Comparison of ENCODE assay signal across 28 cellular contexts in the genomic region with DNA sequence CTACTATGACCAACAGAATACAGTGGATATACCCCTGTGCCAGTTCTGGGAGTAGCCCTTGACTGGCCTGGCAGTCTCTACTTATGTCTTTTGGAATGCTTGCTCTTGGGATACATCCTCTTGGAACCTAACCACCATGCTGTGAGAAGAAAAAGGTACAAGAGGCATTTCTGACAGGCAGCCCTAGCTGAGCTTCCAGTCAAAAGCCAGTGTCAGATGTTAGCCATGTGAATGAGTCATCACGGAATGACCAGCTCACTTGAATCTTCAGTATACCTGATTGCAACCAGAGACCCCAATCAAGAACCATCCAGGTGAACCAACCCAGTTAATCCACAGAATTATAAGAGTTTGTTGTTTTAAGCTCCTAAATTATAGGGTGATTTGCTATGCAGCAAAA. TPM values are rescaled to one million over a fixed set of nuclear protein-coding genes. Genes with fewer than 3 reads are reported as not detected.
"Had no signal": no experiment of that assay in that cellular context is flagged by ENCODE, and none has a peak within 500 bp of the region (broad histone marks: within the 10 kb centered on the region; RNA-seq: fewer than 3 reads in every experiment).

No MANE protein-coding gene starts in this region.

- H3K27me3 ChIP-seq: brain microvascular endothelial cell, dorsolateral prefrontal cortex, esophagus muscularis mucosa, foreskin keratinocyte, gastrocnemius medialis had no signal

- DNase-seq: activated CD4-positive, alpha-beta T cell treated with anti-CD3 and anti-CD28 coated beads for 36 hours; activated CD4-positive, alpha-beta T cell treated with anti-CD3 and anti-CD28 coated beads, Interleukin-2, amount 10 ng/mL, durations not matched to agents 7 days and 5 days; activated CD4-positive, alpha-beta T cell treated with anti-CD3 and anti-CD28 coated beads, Interleukin-2, amount 50 U/mL, for 48 hours; activated CD4-positive, CD25-positive, alpha-beta regulatory T cell; activated CD4-positive, CD25-positive, alpha-beta regulatory T cell treated with anti-CD3 and anti-CD28 coated beads, Interleukin-2, amount 50 U/mL, for 72 hours; activated CD8-positive, alpha-beta memory T cell treated with anti-CD3 and anti-CD28 coated beads for 24 hours; activated CD8-positive, alpha-beta T cell treated with anti-CD3 and anti-CD28 coated beads for 36 hours; activated effector memory CD4-positive, alpha-beta T cell treated with Interleukin-2 at 50 U/mL for 16 hours; activated gamma-delta T cell treated with Interleukin-2 at 50 U/mL for 16 hours; activated naive CD4-positive, alpha-beta T cell treated with anti-CD3 and anti-CD28 coated beads, Interleukin-2, amount 50 U/mL, for 16 hours; activated naive CD4-positive, alpha-beta T cell treated with Interleukin-2 at 50 U/mL for 16 hours; activated T-cell treated with anti-CD3 and anti-CD28 coated beads, Interleukin-2, amount 50 U/mL, for 4 hours; amniotic stem cell; anterior cingulate cortex; brain microvascular endothelial cell; dorsolateral prefrontal cortex; effector memory CD4-positive, alpha-beta T cell; endodermal cell; foreskin keratinocyte; gastrocnemius medialis; glutamatergic neuron; T-helper 2 cell had no signal

- H3K4me1 ChIP-seq: foreskin keratinocyte had no signal

- H3K36me3 ChIP-seq: brain microvascular endothelial cell, esophagus muscularis mucosa, gastrocnemius medialis had no signal

- FAIRE-seq: astrocyte, bronchial epithelial cell had no signal

- H3K9me3 ChIP-seq: esophagus muscularis mucosa, gastrocnemius medialis had no signal

- H3K27ac ChIP-seq: brain microvascular endothelial cell, coronary artery, dorsolateral prefrontal cortex, esophagus muscularis mucosa, foreskin keratinocyte, gastrocnemius medialis had no signal

- H3K4me3 ChIP-seq: coronary artery, dorsolateral prefrontal cortex, esophagus muscularis mucosa, gastrocnemius medialis had no signal

- ATAC-seq: activated CD4-positive, alpha-beta T cell treated with anti-CD3 and anti-CD28 coated beads for 36 hours; activated CD8-positive, alpha-beta T cell treated with anti-CD3 and anti-CD28 coated beads for 36 hours; activated T-cell treated with anti-CD3 and anti-CD28 coated beads, Interleukin-2, amount 50 U/mL, for 4 hours; activated T-helper 17 cell treated with anti-CD3 and anti-CD28 coated beads, Interleukin-2, amount 50 U/mL, for 72 hours; foreskin keratinocyte; gastrocnemius medialis had no signal

RNA-seq across cellular contexts. Expression of a gene that starts 4.1 kb away (rescaled TPM):
- total RNA-seq: activated CD8-positive, alpha-beta T cell treated with anti-CD3 and anti-CD28 coated beads for 36 hours; T-helper 1 cell treated with Interleukin-12 subunit alpha and Interleukin-12 subunit beta and Interleukin-4 antibody, amounts not matched to agents 30 ng/mL and 1 ng/mL, for 36 hours had no signal
